Comparison of ENCODE assay signal across 1 cellular context in the genomic region with DNA sequence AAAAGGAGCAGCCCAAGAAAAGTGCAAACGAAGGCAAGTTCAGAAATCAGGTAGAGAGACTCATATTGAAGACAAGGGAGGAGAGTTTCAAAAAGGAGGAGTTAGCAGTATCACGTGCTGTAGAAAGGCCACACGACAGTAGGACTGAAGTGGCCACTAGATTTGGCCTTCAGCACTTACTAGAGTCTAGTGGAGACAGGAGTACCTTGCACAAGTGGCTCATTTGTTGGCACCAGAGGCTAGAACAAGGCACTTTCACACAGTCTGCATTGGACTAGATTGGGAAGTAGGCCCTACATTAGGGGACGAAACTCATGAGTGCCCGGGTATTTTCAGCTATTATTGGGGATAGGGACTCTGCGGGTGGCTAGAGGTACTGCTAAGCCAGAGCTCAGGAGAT.
A peak's percentile ranks its signal among the peaks of the same experiment; 100 is the strongest.
TF ChIP-seq lines count a peak whose summit lies in the region.

No MANE protein-coding gene starts in this region.

TF ChIP-seq in K562, 482 proteins besides CTCF, POLR2A, EP300 and RAD21 (continued from another document and continues in another):
- TF ChIP-seq, protein P1, sequence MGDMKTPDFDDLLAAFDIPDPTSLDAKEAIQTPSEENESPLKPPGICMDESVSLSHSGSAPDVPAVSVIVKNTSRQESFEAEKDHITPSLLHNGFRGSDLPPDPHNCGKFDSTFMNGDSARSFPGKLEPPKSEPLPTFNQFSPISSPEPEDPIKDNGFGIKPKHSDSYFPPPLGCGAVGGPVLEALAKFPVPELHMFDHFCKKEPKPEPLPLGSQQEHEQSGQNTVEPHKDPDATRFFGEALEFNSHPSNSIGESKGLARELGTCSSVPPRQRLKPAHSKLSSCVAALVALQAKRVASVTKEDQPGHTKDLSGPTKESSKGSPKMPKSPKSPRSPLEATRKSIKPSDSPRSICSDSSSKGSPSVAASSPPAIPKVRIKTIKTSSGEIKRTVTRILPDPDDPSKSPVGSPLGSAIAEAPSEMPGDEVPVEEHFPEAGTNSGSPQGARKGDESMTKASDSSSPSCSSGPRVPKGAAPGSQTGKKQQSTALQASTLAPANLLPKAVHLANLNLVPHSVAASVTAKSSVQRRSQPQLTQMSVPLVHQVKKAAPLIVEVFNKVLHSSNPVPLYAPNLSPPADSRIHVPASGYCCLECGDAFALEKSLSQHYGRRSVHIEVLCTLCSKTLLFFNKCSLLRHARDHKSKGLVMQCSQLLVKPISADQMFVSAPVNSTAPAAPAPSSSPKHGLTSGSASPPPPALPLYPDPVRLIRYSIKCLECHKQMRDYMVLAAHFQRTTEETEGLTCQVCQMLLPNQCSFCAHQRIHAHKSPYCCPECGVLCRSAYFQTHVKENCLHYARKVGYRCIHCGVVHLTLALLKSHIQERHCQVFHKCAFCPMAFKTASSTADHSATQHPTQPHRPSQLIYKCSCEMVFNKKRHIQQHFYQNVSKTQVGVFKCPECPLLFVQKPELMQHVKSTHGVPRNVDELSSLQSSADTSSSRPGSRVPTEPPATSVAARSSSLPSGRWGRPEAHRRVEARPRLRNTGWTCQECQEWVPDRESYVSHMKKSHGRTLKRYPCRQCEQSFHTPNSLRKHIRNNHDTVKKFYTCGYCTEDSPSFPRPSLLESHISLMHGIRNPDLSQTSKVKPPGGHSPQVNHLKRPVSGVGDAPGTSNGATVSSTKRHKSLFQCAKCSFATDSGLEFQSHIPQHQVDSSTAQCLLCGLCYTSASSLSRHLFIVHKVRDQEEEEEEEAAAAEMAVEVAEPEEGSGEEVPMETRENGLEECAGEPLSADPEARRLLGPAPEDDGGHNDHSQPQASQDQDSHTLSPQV (IDR thresholded peaks at IDR 0.05), result peak; percentile 76
- no peak for TF ChIP-seq RHOXF2B (CRISPR knock-in tag; conservative IDR thresholded peaks at IDR 0.05)
- TF ChIP-seq, protein P2, sequence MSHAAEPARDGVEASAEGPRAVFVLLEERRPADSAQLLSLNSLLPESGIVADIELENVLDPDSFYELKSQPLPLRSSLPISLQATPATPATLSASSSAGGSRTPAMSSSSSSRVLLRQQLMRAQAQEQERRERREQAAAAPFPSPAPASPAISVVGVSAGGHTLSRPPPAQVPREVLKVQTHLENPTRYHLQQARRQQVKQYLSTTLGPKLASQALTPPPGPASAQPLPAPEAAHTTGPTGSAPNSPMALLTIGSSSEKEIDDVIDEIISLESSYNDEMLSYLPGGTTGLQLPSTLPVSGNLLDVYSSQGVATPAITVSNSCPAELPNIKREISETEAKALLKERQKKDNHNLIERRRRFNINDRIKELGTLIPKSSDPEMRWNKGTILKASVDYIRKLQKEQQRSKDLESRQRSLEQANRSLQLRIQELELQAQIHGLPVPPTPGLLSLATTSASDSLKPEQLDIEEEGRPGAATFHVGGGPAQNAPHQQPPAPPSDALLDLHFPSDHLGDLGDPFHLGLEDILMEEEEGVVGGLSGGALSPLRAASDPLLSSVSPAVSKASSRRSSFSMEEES (CRISPR knock-in tag; IDR thresholded peaks at IDR 0.05), result peak; percentile 29; the same call in 1 of the 2 replicates
- no peak for TF ChIP-seq HDAC8 (tag; IDR thresholded peaks at IDR 0.05)
- no peak for TF ChIP-seq NCOA4 (IDR thresholded peaks at IDR 0.05; ENCODE audit: partially characterized antibody)
- no peak for TF ChIP-seq NELFE (IDR thresholded peaks at IDR 0.05; ENCODE audit: insufficient read depth, insufficient read length)
- TF ChIP-seq NBN (IDR thresholded peaks at IDR 0.05; ENCODE audit: low read depth), result no peak
- TF ChIP-seq CBX1 (IDR thresholded peaks at IDR 0.05; ENCODE audit: low read depth), result no peak
- no peak for TF ChIP-seq LEF1 (IDR thresholded peaks at IDR 0.05)
- TF ChIP-seq, protein P3, sequence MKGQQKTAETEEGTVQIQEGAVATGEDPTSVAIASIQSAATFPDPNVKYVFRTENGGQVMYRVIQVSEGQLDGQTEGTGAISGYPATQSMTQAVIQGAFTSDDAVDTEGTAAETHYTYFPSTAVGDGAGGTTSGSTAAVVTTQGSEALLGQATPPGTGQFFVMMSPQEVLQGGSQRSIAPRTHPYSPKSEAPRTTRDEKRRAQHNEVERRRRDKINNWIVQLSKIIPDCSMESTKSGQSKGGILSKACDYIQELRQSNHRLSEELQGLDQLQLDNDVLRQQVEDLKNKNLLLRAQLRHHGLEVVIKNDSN (CRISPR knock-in tag; IDR thresholded peaks at IDR 0.05), result peak; percentile 88
- TF ChIP-seq, protein P4, sequence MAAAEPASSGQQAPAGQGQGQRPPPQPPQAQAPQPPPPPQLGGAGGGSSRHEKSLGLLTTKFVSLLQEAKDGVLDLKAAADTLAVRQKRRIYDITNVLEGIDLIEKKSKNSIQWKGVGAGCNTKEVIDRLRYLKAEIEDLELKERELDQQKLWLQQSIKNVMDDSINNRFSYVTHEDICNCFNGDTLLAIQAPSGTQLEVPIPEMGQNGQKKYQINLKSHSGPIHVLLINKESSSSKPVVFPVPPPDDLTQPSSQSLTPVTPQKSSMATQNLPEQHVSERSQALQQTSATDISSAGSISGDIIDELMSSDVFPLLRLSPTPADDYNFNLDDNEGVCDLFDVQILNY (CRISPR knock-in tag; IDR thresholded peaks at IDR 0.05), result no peak
- TF ChIP-seq, protein P5, sequence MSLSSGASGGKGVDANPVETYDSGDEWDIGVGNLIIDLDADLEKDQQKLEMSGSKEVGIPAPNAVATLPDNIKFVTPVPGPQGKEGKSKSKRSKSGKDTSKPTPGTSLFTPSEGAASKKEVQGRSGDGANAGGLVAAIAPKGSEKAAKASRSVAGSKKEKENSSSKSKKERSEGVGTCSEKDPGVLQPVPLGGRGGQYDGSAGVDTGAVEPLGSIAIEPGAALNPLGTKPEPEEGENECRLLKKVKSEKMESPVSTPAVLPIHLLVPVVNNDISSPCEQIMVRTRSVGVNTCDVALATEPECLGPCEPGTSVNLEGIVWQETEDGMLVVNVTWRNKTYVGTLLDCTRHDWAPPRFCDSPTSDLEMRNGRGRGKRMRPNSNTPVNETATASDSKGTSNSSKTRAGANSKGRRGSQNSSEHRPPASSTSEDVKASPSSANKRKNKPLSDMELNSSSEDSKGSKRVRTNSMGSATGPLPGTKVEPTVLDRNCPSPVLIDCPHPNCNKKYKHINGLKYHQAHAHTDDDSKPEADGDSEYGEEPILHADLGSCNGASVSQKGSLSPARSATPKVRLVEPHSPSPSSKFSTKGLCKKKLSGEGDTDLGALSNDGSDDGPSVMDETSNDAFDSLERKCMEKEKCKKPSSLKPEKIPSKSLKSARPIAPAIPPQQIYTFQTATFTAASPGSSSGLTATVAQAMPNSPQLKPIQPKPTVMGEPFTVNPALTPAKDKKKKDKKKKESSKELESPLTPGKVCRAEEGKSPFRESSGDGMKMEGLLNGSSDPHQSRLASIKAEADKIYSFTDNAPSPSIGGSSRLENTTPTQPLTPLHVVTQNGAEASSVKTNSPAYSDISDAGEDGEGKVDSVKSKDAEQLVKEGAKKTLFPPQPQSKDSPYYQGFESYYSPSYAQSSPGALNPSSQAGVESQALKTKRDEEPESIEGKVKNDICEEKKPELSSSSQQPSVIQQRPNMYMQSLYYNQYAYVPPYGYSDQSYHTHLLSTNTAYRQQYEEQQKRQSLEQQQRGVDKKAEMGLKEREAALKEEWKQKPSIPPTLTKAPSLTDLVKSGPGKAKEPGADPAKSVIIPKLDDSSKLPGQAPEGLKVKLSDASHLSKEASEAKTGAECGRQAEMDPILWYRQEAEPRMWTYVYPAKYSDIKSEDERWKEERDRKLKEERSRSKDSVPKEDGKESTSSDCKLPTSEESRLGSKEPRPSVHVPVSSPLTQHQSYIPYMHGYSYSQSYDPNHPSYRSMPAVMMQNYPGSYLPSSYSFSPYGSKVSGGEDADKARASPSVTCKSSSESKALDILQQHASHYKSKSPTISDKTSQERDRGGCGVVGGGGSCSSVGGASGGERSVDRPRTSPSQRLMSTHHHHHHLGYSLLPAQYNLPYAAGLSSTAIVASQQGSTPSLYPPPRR (CRISPR knock-in tag; IDR thresholded peaks at IDR 0.05; ENCODE audit: borderline replicate concordance), result no peak
- no peak for TF ChIP-seq TCFL5 (CRISPR knock-in tag; conservative IDR thresholded peaks at IDR 0.05)
- TF ChIP-seq, protein P6, sequence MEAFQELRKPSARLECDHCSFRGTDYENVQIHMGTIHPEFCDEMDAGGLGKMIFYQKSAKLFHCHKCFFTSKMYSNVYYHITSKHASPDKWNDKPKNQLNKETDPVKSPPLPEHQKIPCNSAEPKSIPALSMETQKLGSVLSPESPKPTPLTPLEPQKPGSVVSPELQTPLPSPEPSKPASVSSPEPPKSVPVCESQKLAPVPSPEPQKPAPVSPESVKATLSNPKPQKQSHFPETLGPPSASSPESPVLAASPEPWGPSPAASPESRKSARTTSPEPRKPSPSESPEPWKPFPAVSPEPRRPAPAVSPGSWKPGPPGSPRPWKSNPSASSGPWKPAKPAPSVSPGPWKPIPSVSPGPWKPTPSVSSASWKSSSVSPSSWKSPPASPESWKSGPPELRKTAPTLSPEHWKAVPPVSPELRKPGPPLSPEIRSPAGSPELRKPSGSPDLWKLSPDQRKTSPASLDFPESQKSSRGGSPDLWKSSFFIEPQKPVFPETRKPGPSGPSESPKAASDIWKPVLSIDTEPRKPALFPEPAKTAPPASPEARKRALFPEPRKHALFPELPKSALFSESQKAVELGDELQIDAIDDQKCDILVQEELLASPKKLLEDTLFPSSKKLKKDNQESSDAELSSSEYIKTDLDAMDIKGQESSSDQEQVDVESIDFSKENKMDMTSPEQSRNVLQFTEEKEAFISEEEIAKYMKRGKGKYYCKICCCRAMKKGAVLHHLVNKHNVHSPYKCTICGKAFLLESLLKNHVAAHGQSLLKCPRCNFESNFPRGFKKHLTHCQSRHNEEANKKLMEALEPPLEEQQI (IDR thresholded peaks at IDR 0.05), result no peak
- TF ChIP-seq, protein P7, sequence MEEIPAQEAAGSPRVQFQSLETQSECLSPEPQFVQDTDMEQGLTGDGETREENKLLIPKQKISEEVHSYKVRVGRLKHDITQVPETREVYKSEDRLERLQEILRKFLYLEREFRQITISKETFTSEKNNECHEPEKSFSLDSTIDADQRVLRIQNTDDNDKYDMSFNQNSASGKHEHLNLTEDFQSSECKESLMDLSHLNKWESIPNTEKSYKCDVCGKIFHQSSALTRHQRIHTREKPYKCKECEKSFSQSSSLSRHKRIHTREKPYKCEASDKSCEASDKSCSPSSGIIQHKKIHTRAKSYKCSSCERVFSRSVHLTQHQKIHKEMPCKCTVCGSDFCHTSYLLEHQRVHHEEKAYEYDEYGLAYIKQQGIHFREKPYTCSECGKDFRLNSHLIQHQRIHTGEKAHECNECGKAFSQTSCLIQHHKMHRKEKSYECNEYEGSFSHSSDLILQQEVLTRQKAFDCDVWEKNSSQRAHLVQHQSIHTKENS (CRISPR knock-in tag; IDR thresholded peaks at IDR 0.05), result no peak
- TF ChIP-seq, protein P8, sequence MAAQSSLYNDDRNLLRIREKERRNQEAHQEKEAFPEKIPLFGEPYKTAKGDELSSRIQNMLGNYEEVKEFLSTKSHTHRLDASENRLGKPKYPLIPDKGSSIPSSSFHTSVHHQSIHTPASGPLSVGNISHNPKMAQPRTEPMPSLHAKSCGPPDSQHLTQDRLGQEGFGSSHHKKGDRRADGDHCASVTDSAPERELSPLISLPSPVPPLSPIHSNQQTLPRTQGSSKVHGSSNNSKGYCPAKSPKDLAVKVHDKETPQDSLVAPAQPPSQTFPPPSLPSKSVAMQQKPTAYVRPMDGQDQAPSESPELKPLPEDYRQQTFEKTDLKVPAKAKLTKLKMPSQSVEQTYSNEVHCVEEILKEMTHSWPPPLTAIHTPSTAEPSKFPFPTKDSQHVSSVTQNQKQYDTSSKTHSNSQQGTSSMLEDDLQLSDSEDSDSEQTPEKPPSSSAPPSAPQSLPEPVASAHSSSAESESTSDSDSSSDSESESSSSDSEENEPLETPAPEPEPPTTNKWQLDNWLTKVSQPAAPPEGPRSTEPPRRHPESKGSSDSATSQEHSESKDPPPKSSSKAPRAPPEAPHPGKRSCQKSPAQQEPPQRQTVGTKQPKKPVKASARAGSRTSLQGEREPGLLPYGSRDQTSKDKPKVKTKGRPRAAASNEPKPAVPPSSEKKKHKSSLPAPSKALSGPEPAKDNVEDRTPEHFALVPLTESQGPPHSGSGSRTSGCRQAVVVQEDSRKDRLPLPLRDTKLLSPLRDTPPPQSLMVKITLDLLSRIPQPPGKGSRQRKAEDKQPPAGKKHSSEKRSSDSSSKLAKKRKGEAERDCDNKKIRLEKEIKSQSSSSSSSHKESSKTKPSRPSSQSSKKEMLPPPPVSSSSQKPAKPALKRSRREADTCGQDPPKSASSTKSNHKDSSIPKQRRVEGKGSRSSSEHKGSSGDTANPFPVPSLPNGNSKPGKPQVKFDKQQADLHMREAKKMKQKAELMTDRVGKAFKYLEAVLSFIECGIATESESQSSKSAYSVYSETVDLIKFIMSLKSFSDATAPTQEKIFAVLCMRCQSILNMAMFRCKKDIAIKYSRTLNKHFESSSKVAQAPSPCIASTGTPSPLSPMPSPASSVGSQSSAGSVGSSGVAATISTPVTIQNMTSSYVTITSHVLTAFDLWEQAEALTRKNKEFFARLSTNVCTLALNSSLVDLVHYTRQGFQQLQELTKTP (IDR thresholded peaks at IDR 0.05; ENCODE audit: low read depth in 1 of 2, partially characterized antibody in 2 of 2), result no peak
- TF ChIP-seq TEAD1 (CRISPR knock-in tag; IDR thresholded peaks at IDR 0.05), result no peak
- TF ChIP-seq XRCC3 (IDR thresholded peaks at IDR 0.05), result no peak
- 0 out of 2 replicates have a peak, but pooled peaks have one; percentile 30 for TF ChIP-seq TOE1 (IDR thresholded peaks at IDR 0.05; ENCODE audit: borderline replicate concordance)
- TF ChIP-seq TOE1 (CRISPR knock-in tag; IDR thresholded peaks at IDR 0.05; ENCODE audit: borderline replicate concordance, low read depth), result no peak
- TF ChIP-seq ZNF76 (CRISPR knock-in tag; IDR thresholded peaks at IDR 0.05; ENCODE audit: borderline replicate concordance), result no peak
- TF ChIP-seq, protein P9, sequence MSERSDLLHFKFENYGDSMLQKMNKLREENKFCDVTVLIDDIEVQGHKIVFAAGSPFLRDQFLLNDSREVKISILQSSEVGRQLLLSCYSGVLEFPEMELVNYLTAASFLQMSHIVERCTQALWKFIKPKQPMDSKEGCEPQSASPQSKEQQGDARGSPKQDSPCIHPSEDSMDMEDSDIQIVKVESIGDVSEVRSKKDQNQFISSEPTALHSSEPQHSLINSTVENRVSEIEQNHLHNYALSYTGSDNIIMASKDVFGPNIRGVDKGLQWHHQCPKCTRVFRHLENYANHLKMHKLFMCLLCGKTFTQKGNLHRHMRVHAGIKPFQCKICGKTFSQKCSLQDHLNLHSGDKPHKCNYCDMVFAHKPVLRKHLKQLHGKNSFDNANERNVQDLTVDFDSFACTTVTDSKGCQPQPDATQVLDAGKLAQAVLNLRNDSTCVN (CRISPR knock-in tag; IDR thresholded peaks at IDR 0.05), result no peak
- TF ChIP-seq ZFP30 (CRISPR knock-in tag; IDR thresholded peaks at IDR 0.05; ENCODE audit: borderline replicate concordance), result no peak
- TF ChIP-seq L3MBTL2 (IDR thresholded peaks at IDR 0.05), result peak; percentile 81
- TF ChIP-seq, protein P10, sequence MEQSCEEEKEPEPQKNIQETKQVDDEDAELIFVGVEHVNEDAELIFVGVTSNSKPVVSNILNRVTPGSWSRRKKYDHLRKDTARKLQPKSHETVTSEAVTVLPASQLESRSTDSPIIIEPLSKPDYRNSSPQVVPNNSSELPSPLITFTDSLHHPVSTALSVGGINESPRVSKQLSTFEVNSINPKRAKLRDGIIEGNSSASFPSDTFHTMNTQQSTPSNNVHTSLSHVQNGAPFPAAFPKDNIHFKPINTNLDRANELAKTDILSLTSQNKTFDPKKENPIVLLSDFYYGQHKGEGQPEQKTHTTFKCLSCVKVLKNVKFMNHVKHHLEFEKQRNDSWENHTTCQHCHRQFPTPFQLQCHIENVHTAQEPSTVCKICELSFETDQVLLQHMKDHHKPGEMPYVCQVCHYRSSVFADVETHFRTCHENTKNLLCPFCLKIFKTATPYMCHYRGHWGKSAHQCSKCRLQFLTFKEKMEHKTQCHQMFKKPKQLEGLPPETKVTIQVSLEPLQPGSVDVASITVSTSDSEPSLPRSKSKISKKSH (CRISPR knock-in tag; IDR thresholded peaks at IDR 0.05), result no peak
